Comparison of ENCODE assay signal across 10 cellular contexts in the genomic region with DNA sequence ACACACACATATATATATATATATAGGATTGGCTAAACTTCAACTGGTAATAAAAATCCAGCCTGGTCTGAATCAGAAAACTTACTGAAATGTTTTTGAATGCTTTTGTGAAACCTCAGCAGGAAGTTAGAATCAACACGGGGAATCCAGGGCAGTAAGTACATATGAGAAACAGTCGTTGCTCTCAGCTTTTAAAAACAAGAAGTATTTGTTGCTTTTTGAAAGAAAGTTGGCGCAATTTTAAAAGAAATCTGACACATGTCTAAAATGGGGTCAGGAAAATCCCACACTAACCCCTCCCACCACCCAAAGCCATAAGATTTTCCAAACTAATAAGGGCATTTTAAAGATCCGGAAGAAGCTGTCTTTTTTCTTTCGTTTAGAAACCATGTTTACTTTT. TPM values are rescaled to one million over a fixed set of nuclear protein-coding genes. Genes with fewer than 3 reads are reported as not detected.
DNase-seq lines count a peak whose midpoint lies in the region; ATAC-seq, FAIRE-seq and TF ChIP-seq lines count a peak whose summit lies in the region.
"Had no signal": no experiment of that assay in that cellular context is flagged by ENCODE, and none has a peak within 500 bp of the region (broad histone marks: within the 10 kb centered on the region; RNA-seq: fewer than 3 reads in every experiment).

No MANE protein-coding gene starts in this region.

- H3K36me3 ChIP-seq in transverse colon = no peaks in the 10 kb centered on the region

- no peak for TF ChIP-seq EP300 in transverse colon (IDR thresholded peaks at IDR 0.05; ENCODE audit: low read depth)

- 30 to 43% methylated on average over 5 of the region's 5 CpGs for WGBS in transverse colon (ENCODE audit: low coverage in 1 of 2), 2 donors

- ATAC-seq in Right ventricle myocardium superior (ENCODE audit: poor library complexity) = peak; percentile 29

- no peak for FAIRE-seq in HTR-8/SVneo (lab: Jason Lieb, UNC)

- intact Hi-C loops in Right ventricle myocardium superior (cut with DNase I) (no loop called here), cardiac septum (cut with DNase I) (no loop called here), transverse colon (cut with DNase I; ENCODE audit: low total_unique reads) (loop anchor here (5.0 kb wide), 1 partner anchor 1375 kb away; no protein-coding TSS in a partner anchor)

- H3K27me3 ChIP-seq in transverse colon = no peaks in the 10 kb centered on the region

- no peak for TF ChIP-seq CTCF in fibroblast of the aortic adventitia (IDR thresholded peaks at IDR 0.05; ENCODE audit: insufficient read depth, low read length)
- TF ChIP-seq CTCF in transverse colon (IDR thresholded peaks at IDR 0.05) = no peak

- no peak for TF ChIP-seq POLR2A in transverse colon (IDR thresholded peaks at IDR 0.05)

- H3K27ac ChIP-seq in transverse colon = peak overlapping the region; percentile 13 to 46 (median 36)

- peaks cover 0 to 7% (median 0%) of the 10 kb centered on the region in 4 donors for H3K4me1 ChIP-seq in transverse colon

- DNase-seq in Right ventricle myocardium superior (no peak), cardiac septum (ENCODE audit: low spot score) (no peak), SKM-1 treated with dmso at 0.1 percent for 144 hours (lab: John Stamatoyannopoulos, UW; ENCODE audit: unreplicated experiment) (peak; percentile 35), fibroblast of the aortic adventitia (ENCODE audit: low read depth) (peak; percentile 33), transverse colon (no peak), HTR-8/SVneo (ENCODE audit: insufficient read length, low spot score) (no peak)
- no peak for DNase-seq in activated effector memory CD4-positive, alpha-beta T cell treated with Interleukin-2 at 50 U/mL for 16 hours
- DNase-seq in stimulated activated CD4-positive, alpha-beta T cell treated with anti-CD3 and anti-CD28 coated beads, Interleukin-2, amount 100 ng/mL, for 48 hours = no peak
- DNase-seq: DND-41, endodermal cell had no signal

- in situ Hi-C loops in transverse colon (cut with MboI; ENCODE audit: low pct_ligation_motif_present in 1 of 4, low pct_unique_long_range_greater_than_20kb in 1 of 4, low sequenced_read_pairs in 3 of 4) = no loop called here

- no peak overlapping the region for H3K4me3 ChIP-seq in fibroblast of the aortic adventitia (ENCODE audit: low read depth, low read length)
- H3K4me3 ChIP-seq in transverse colon = no peak overlapping the region

- no peaks in the 10 kb centered on the region for H3K9me3 ChIP-seq in transverse colon

RNA-seq across cellular contexts. Expression of a gene that starts 11.5 kb away (rescaled TPM):
- 0.65 TPM for total RNA-seq in Right ventricle myocardium superior
- 0.38 TPM for total RNA-seq in cardiac septum
- total RNA-seq in fibroblast of the aortic adventitia (ENCODE audit: low replicate concordance) = 0.09 and 0.82 TPM in 2 replicates
- total RNA-seq in transverse colon = 1 to 10 TPM in 3 of 4 donors, not detected in 1; 1.5 to 6.2 (median 5.2) TPM

RNA-seq across cellular contexts. Expression of a gene that starts 30.4 kb away (rescaled TPM):
- total RNA-seq in Right ventricle myocardium superior (15.5 TPM), cardiac septum (11.5 TPM), fibroblast of the aortic adventitia (ENCODE audit: low replicate concordance) (36.4 and 51.3 TPM in 2 replicates), transverse colon (10 to 100 TPM in 2 of 4 donors, 1 to 10 TPM in 2; 5.6 to 29.2 (median 17.5) TPM)

Comparison
In these comparisons a context has a peak if more than half of its experiments do, and no peak if none do; other contexts are left out.
1. DNase-seq: peak in SKM-1 treated with dmso at 0.1 percent for 144 hours (single experiment) and fibroblast of the aortic adventitia (single experiment); none in Right ventricle myocardium superior (single experiment), cardiac septum (single experiment), transverse colon (single experiment), HTR-8/SVneo (single experiment), activated effector memory CD4-positive, alpha-beta T cell treated with Interleukin-2 at 50 U/mL for 16 hours (single experiment) and stimulated activated CD4-positive, alpha-beta T cell treated with anti-CD3 and anti-CD28 coated beads, Interleukin-2, amount 100 ng/mL, for 48 hours (0 of 2).